In genomic region chr1:20480261-20481157, GRCh38 we compare ENCODE assay signal across 1 cellular context.
TF ChIP-seq lines count a peak whose summit lies in the region.

No MANE protein-coding gene starts in this region.

TF ChIP-seq in HepG2, 621 proteins besides CTCF, POLR2A, EP300 and RAD21 (continued from another document and continues in another):
- TF ChIP-seq, protein P1, sequence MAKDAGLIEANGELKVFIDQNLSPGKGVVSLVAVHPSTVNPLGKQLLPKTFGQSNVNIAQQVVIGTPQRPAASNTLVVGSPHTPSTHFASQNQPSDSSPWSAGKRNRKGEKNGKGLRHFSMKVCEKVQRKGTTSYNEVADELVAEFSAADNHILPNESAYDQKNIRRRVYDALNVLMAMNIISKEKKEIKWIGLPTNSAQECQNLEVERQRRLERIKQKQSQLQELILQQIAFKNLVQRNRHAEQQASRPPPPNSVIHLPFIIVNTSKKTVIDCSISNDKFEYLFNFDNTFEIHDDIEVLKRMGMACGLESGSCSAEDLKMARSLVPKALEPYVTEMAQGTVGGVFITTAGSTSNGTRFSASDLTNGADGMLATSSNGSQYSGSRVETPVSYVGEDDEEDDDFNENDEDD (CRISPR knock-in tag; IDR thresholded peaks at IDR 0.05; ENCODE audit: borderline replicate concordance) = peak; percentile 18; the same call in 1 of the 2 replicates
- no peak for TF ChIP-seq ATF7 (IDR thresholded peaks at IDR 0.05)
- no peak for TF ChIP-seq ATF7 (CRISPR knock-in tag; IDR thresholded peaks at IDR 0.05)
- TF ChIP-seq SPEN (CRISPR knock-in tag; IDR thresholded peaks at IDR 0.05; ENCODE audit: low read depth) = peak; percentile 87
- peak; percentile 73; the same call in 1 of the 2 replicates for TF ChIP-seq MLX (CRISPR knock-in tag; IDR thresholded peaks at IDR 0.05)
- TF ChIP-seq ZNF746 (CRISPR knock-in tag; IDR thresholded peaks at IDR 0.05) = peak; percentile 95
- TF ChIP-seq SCMH1 (CRISPR knock-in tag; IDR thresholded peaks at IDR 0.05; ENCODE audit: borderline replicate concordance) = no peak
- TF ChIP-seq MTA3 (CRISPR knock-in tag; IDR thresholded peaks at IDR 0.05) = no peak
- no peak for TF ChIP-seq HOXD1 (CRISPR knock-in tag; IDR thresholded peaks at IDR 0.05)
- TF ChIP-seq ZNF891 (CRISPR knock-in tag; IDR thresholded peaks at IDR 0.05) = no peak; the same call in 1 of the 2 replicates
- peak; percentile 85 for TF ChIP-seq ASH2L (IDR thresholded peaks at IDR 0.05; ENCODE audit: insufficient read length, low read depth, low read length)
- 0 out of 2 replicates have a peak, but pooled peaks have one; percentile 17 for TF ChIP-seq ZFP90 (CRISPR knock-in tag; IDR thresholded peaks at IDR 0.05; ENCODE audit: borderline replicate concordance)
- TF ChIP-seq ZNF788 (CRISPR knock-in tag; IDR thresholded peaks at IDR 0.05; ENCODE audit: borderline replicate concordance) = peak; percentile 73; the same call in 1 of the 2 replicates
- TF ChIP-seq IKZF1 (IDR thresholded peaks at IDR 0.05) = no peak
- no peak; the same call in 1 of the 2 replicates for TF ChIP-seq GZF1 (CRISPR knock-in tag; IDR thresholded peaks at IDR 0.05)
- TF ChIP-seq NFYB (CRISPR knock-in tag; IDR thresholded peaks at IDR 0.05) = no peak
- no peak for TF ChIP-seq SMYD3 (CRISPR knock-in tag; IDR thresholded peaks at IDR 0.05)
- no peak; the same call in 1 of the 2 replicates for TF ChIP-seq KDM5A (IDR thresholded peaks at IDR 0.05; ENCODE audit: borderline replicate concordance, low read length)
- 0 out of 2 replicates have a peak, but pooled peaks have one; percentile 50 for TF ChIP-seq MTERF4 (CRISPR knock-in tag; IDR thresholded peaks at IDR 0.05)
- TF ChIP-seq, protein P2, sequence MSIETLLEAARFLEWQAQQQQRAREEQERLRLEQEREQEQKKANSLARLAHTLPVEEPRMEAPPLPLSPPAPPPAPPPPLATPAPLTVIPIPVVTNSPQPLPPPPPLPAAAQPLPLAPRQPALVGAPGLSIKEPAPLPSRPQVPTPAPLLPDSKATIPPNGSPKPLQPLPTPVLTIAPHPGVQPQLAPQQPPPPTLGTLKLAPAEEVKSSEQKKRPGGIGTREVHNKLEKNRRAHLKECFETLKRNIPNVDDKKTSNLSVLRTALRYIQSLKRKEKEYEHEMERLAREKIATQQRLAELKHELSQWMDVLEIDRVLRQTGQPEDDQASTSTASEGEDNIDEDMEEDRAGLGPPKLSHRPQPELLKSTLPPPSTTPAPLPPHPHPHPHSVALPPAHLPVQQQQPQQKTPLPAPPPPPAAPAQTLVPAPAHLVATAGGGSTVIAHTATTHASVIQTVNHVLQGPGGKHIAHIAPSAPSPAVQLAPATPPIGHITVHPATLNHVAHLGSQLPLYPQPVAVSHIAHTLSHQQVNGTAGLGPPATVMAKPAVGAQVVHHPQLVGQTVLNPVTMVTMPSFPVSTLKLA (IDR thresholded peaks at IDR 0.05) = no peak
- TF ChIP-seq ZNF44 (CRISPR knock-in tag; IDR thresholded peaks at IDR 0.05) = peak; percentile 47; the same call in 1 of the 2 replicates
- peak; percentile 14; the same call in 1 of the 2 replicates for TF ChIP-seq ZNF605 (CRISPR knock-in tag; IDR thresholded peaks at IDR 0.05)
- peak; percentile 56; the same call in 1 of the 2 replicates for TF ChIP-seq ZNF709 (CRISPR knock-in tag; IDR thresholded peaks at IDR 0.05)
- no peak; the same call in 1 of the 2 replicates for TF ChIP-seq KMT2B (CRISPR knock-in tag; IDR thresholded peaks at IDR 0.05)
- peak; percentile 92 for TF ChIP-seq NR2F6 (IDR thresholded peaks at IDR 0.05)
- TF ChIP-seq NR2F6 (CRISPR knock-in tag; IDR thresholded peaks at IDR 0.05) = peak; percentile 95
- peak; percentile 46; the same call in 1 of the 2 replicates for TF ChIP-seq SALL2 (CRISPR knock-in tag; IDR thresholded peaks at IDR 0.05)
- no peak for TF ChIP-seq CENPT (CRISPR knock-in tag; IDR thresholded peaks at IDR 0.05; ENCODE audit: low read depth)
- peak; percentile 84 for TF ChIP-seq XRCC5 (optimal IDR thresholded peaks at IDR 0.05; ENCODE audit: low read length)
- peak; percentile 56; the same call in 1 of the 2 replicates for TF ChIP-seq ELF3 (CRISPR knock-in tag; IDR thresholded peaks at IDR 0.05)
- TF ChIP-seq, protein P3, sequence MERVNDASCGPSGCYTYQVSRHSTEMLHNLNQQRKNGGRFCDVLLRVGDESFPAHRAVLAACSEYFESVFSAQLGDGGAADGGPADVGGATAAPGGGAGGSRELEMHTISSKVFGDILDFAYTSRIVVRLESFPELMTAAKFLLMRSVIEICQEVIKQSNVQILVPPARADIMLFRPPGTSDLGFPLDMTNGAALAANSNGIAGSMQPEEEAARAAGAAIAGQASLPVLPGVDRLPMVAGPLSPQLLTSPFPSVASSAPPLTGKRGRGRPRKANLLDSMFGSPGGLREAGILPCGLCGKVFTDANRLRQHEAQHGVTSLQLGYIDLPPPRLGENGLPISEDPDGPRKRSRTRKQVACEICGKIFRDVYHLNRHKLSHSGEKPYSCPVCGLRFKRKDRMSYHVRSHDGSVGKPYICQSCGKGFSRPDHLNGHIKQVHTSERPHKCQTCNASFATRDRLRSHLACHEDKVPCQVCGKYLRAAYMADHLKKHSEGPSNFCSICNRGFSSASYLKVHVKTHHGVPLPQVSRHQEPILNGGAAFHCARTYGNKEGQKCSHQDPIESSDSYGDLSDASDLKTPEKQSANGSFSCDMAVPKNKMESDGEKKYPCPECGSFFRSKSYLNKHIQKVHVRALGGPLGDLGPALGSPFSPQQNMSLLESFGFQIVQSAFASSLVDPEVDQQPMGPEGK (CRISPR knock-in tag; IDR thresholded peaks at IDR 0.05) = peak; percentile 95
- TF ChIP-seq ZNF552 (CRISPR knock-in tag; IDR thresholded peaks at IDR 0.05; ENCODE audit: borderline replicate concordance) = no peak
- no peak for TF ChIP-seq SATB2 (CRISPR knock-in tag; IDR thresholded peaks at IDR 0.05)
- peak; percentile 68; the same call in 1 of the 2 replicates for TF ChIP-seq MAZ (IDR thresholded peaks at IDR 0.05; ENCODE audit: borderline replicate concordance, low read depth, low read length)
- peak; percentile 51; the same call in 1 of the 2 replicates for TF ChIP-seq MAZ (CRISPR knock-in tag; IDR thresholded peaks at IDR 0.05; ENCODE audit: low read depth)
- peak; percentile 95 for TF ChIP-seq ZBTB7A (CRISPR knock-in tag; IDR thresholded peaks at IDR 0.05)
- TF ChIP-seq, protein P4, sequence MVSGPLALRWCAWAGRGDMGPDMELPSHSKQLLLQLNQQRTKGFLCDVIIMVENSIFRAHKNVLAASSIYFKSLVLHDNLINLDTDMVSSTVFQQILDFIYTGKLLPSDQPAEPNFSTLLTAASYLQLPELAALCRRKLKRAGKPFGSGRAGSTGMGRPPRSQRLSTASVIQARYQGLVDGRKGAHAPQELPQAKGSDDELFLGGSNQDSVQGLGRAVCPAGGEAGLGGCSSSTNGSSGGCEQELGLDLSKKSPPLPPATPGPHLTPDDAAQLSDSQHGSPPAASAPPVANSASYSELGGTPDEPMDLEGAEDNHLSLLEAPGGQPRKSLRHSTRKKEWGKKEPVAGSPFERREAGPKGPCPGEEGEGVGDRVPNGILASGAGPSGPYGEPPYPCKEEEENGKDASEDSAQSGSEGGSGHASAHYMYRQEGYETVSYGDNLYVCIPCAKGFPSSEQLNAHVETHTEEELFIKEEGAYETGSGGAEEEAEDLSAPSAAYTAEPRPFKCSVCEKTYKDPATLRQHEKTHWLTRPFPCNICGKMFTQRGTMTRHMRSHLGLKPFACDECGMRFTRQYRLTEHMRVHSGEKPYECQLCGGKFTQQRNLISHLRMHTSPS (CRISPR knock-in tag; IDR thresholded peaks at IDR 0.05; ENCODE audit: low read depth) = no peak; the same call in none of the 2 replicates
- TF ChIP-seq MIXL1 (CRISPR knock-in tag; IDR thresholded peaks at IDR 0.05) = peak; percentile 81
- TF ChIP-seq MAFF (IDR thresholded peaks at IDR 0.05; ENCODE audit: low read depth, low read length) = 0 out of 2 replicates have a peak, but pooled peaks have one; percentile 0
- 0 out of 2 replicates have a peak, but pooled peaks have one; percentile 28 for TF ChIP-seq WIZ (CRISPR knock-in tag; IDR thresholded peaks at IDR 0.05)
- no peak for TF ChIP-seq ZNF879 (CRISPR knock-in tag; IDR thresholded peaks at IDR 0.05)
- no peak for TF ChIP-seq ZNF496 (CRISPR knock-in tag; IDR thresholded peaks at IDR 0.05; ENCODE audit: insufficient replicate concordance)
- TF ChIP-seq ZNF619 (CRISPR knock-in tag; IDR thresholded peaks at IDR 0.05) = no peak
- TF ChIP-seq SP1 (IDR thresholded peaks at IDR 0.05) = no peak
- peak; percentile 43; the same call in 1 of the 2 replicates for TF ChIP-seq SP1 (CRISPR knock-in tag; IDR thresholded peaks at IDR 0.05)
- TF ChIP-seq CENPX (CRISPR knock-in tag; IDR thresholded peaks at IDR 0.05) = no peak
- 0 out of 2 replicates have a peak, but pooled peaks have one; percentile 54 for TF ChIP-seq HIVEP1 (CRISPR knock-in tag; IDR thresholded peaks at IDR 0.05)
- TF ChIP-seq ZNF563 (CRISPR knock-in tag; IDR thresholded peaks at IDR 0.05) = no peak
- TF ChIP-seq, protein P5, sequence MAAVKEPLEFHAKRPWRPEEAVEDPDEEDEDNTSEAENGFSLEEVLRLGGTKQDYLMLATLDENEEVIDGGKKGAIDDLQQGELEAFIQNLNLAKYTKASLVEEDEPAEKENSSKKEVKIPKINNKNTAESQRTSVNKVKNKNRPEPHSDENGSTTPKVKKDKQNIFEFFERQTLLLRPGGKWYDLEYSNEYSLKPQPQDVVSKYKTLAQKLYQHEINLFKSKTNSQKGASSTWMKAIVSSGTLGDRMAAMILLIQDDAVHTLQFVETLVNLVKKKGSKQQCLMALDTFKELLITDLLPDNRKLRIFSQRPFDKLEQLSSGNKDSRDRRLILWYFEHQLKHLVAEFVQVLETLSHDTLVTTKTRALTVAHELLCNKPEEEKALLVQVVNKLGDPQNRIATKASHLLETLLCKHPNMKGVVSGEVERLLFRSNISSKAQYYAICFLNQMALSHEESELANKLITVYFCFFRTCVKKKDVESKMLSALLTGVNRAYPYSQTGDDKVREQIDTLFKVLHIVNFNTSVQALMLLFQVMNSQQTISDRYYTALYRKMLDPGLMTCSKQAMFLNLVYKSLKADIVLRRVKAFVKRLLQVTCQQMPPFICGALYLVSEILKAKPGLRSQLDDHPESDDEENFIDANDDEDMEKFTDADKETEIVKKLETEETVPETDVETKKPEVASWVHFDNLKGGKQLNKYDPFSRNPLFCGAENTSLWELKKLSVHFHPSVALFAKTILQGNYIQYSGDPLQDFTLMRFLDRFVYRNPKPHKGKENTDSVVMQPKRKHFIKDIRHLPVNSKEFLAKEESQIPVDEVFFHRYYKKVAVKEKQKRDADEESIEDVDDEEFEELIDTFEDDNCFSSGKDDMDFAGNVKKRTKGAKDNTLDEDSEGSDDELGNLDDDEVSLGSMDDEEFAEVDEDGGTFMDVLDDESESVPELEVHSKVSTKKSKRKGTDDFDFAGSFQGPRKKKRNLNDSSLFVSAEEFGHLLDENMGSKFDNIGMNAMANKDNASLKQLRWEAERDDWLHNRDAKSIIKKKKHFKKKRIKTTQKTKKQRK (IDR thresholded peaks at IDR 0.05; ENCODE audit: low read length) = no peak
- 0 out of 2 replicates have a peak, but pooled peaks have one; percentile 11 for TF ChIP-seq ADNP (CRISPR knock-in tag; IDR thresholded peaks at IDR 0.05)
- TF ChIP-seq ZNF34 (CRISPR knock-in tag; IDR thresholded peaks at IDR 0.05; ENCODE audit: borderline replicate concordance) = no peak
- no peak for TF ChIP-seq TCF12 (IDR thresholded peaks at IDR 0.05)
- TF ChIP-seq TCF12 (CRISPR knock-in tag; IDR thresholded peaks at IDR 0.05) = no peak
- peak; percentile 17 for TF ChIP-seq MED8 (CRISPR knock-in tag; IDR thresholded peaks at IDR 0.05; ENCODE audit: insufficient replicate concordance)
- TF ChIP-seq PPARG (CRISPR knock-in tag; conservative IDR thresholded peaks at IDR 0.05) = peak; percentile 70
- no peak for TF ChIP-seq SNRNP70 (IDR thresholded peaks at IDR 0.05; ENCODE audit: low read depth, low read length)
- TF ChIP-seq GATAD2A (CRISPR knock-in tag; IDR thresholded peaks at IDR 0.05) = peak; percentile 98
- peak; percentile 84 for TF ChIP-seq CBX5 (CRISPR knock-in tag; IDR thresholded peaks at IDR 0.05; ENCODE audit: borderline replicate concordance)
- no peak for TF ChIP-seq ZNF577 (CRISPR knock-in tag; IDR thresholded peaks at IDR 0.05; ENCODE audit: borderline replicate concordance, low read depth)
- TF ChIP-seq PRDM15 (CRISPR knock-in tag; IDR thresholded peaks at IDR 0.05) = no peak
- TF ChIP-seq TCF7L2 (IDR thresholded peaks at IDR 0.05; ENCODE audit: low read depth, low read length) = no peak
- no peak for TF ChIP-seq NFYC (CRISPR knock-in tag; IDR thresholded peaks at IDR 0.05)
